15 cellular contexts compared by ENCODE assay signal in genomic region chr7:147298611-147299043, GRCh38.
DNase-seq lines count a peak whose midpoint lies in the region; ATAC-seq and TF ChIP-seq lines count a peak whose summit lies in the region.
"Had no signal": no experiment of that assay in that cellular context is flagged by ENCODE, and none has a peak within 500 bp of the region (broad histone marks: within the 10 kb centered on the region; RNA-seq: fewer than 3 reads in every experiment).

No MANE protein-coding gene starts in this region.

- TF ChIP-seq POLR2A in right lobe of liver (IDR thresholded peaks at IDR 0.05) = no peak

- H3K27ac ChIP-seq in right lobe of liver = no peak overlapping the region
- H3K27ac ChIP-seq: tibial artery had no signal

- TF ChIP-seq CTCF in choroid plexus epithelial cell (conservative IDR thresholded peaks at IDR 0.05; ENCODE audit: low read depth, low read length) (no peak), right lobe of liver (IDR thresholded peaks at IDR 0.05) (no peak)

- 6% methylated on average over 1 of the region's 1 CpG for WGBS in right lobe of liver (ENCODE audit: insufficient coverage, low coverage, low lambda C conversion rate, missing lambda C conversion rate)

- no peaks in the 10 kb centered on the region for H3K9me3 ChIP-seq in MG63
- no peaks in the 10 kb centered on the region for H3K9me3 ChIP-seq in right lobe of liver
- H3K9me3 ChIP-seq: tibial artery had no signal

- peak; percentile 17 for DNase-seq in COLO668 (lab: John Stamatoyannopoulos, UW; ENCODE audit: unreplicated experiment)
- peak; percentile 55 for DNase-seq in MG63
- peak; percentile 21 for DNase-seq in NCI-H446 treated with DMSO at 0.1 percent for 48 hours (lab: John Stamatoyannopoulos, UW)
- peak; percentile 24 for DNase-seq in choroid plexus epithelial cell (ENCODE audit: low read depth)
- DNase-seq in AG08396 (ENCODE audit: low spot score) = no peak
- DNase-seq in NOMO-1 treated with DMSO at 0.1 percent for 48 hours (lab: John Stamatoyannopoulos, UW; ENCODE audit: unreplicated experiment) = no peak
- no peak for DNase-seq in right lobe of liver
- DNase-seq in CD1c-positive myeloid dendritic cell (ENCODE audit: extremely low spot score) = no peak
- DNase-seq: activated B cell treated with CpG ODN at 0.5 μM for 24 hours; AML-193; hypothalamus; left ventricle myocardium superior; naive thymus-derived CD8-positive, alpha-beta T cell; stimulated activated CD4-positive, alpha-beta T cell treated with anti-CD3 and anti-CD28 coated beads, Interleukin-2, amount 100 ng/mL, for 24 hours; tibial artery had no signal

- ATAC-seq in right lobe of liver = no peak
- ATAC-seq: left ventricle myocardium superior; naive thymus-derived CD8-positive, alpha-beta T cell had no signal

- H3K27me3 ChIP-seq in MG63 (no peaks in the 10 kb centered on the region), right lobe of liver (no peaks in the 10 kb centered on the region)
- H3K27me3 ChIP-seq: tibial artery had no signal

- H3K4me3 ChIP-seq in MG63 (no peak overlapping the region), choroid plexus epithelial cell (ENCODE audit: low read depth, low read length) (no peak overlapping the region), right lobe of liver (no peak overlapping the region)
- H3K4me3 ChIP-seq: tibial artery had no signal

- intact Hi-C loops in right lobe of liver (cut with DNase I) = no loop called here

- H3K36me3 ChIP-seq in MG63 (no peaks in the 10 kb centered on the region), right lobe of liver (no peaks in the 10 kb centered on the region)
- H3K36me3 ChIP-seq: tibial artery had no signal

- H3K4me1 ChIP-seq in right lobe of liver = no peaks in the 10 kb centered on the region
- H3K4me1 ChIP-seq: tibial artery had no signal

Comparison
In these comparisons a context has a peak if more than half of its experiments do, and no peak if none do; other contexts are left out.
1. DNase-seq: peak in COLO668 (single experiment), MG63 (single experiment), NCI-H446 treated with DMSO at 0.1 percent for 48 hours (single experiment) and choroid plexus epithelial cell (single experiment); none in AG08396 (single experiment), NOMO-1 treated with DMSO at 0.1 percent for 48 hours (single experiment), right lobe of liver (0 of 3) and CD1c-positive myeloid dendritic cell (single experiment).